ENCODE assay signal across 21 cellular contexts in genomic region chr22:47624277-47625012, GRCh38.
DNase-seq lines count a peak whose midpoint lies in the region; ATAC-seq and TF ChIP-seq lines count a peak whose summit lies in the region.
"Had no signal": no experiment of that assay in that cellular context is flagged by ENCODE, and none has a peak within 500 bp of the region (broad histone marks: within the 10 kb centered on the region; RNA-seq: fewer than 3 reads in every experiment).

No MANE protein-coding gene starts in this region.

- no peak for TF ChIP-seq CTCF in upper lobe of right lung (IDR thresholded peaks at IDR 0.05)
- TF ChIP-seq CTCF in uterus (IDR thresholded peaks at IDR 0.05) = no peak

- H3K4me3 ChIP-seq in upper lobe of right lung (no peak overlapping the region), uterus (no peak overlapping the region)
- H3K4me3 ChIP-seq: BLaER1 treated with 17β-estradiol and CSF1 and Interleukin-3, amounts not matched to agents 10 nM and 100 nM; GM23338; PC-9; SJCRH30 had no signal

- peak; percentile 28 for DNase-seq in activated CD8-positive, alpha-beta memory T cell treated with anti-CD3 and anti-CD28 coated beads, Interleukin-2, amount 10 ng/mL, durations not matched to agents 7 days and 5 days
- DNase-seq in activated CD8-positive, alpha-beta memory T cell treated with anti-CD3 and anti-CD28 coated beads, Interleukin-2, amount 50 U/mL, for 48 hours = no peak
- DNase-seq in ecto neural progenitor cell (ENCODE audit: low spot score) (peak; percentile 33), mesenteric fat pad (ENCODE audit: low spot score) (peak; percentile 85), upper lobe of right lung (peak; percentile 35), uterus (no peak)
- DNase-seq: 8988T, HCEC 1CT, NCI-H1105, NCI-H2029, NCI-H226, NCI-H510A treated with DMSO at 0.1 percent for 48 hours, NCI-H748 treated with DMSO at 0.1 percent for 48 hours, PC-9, SJCRH30 had no signal

- no peak for ATAC-seq in activated CD8-positive, alpha-beta memory T cell treated with anti-CD3 and anti-CD28 coated beads, Interleukin-2, amount 10 ng/mL, durations not matched to agents 7 days and 5 days
- ATAC-seq in upper lobe of right lung (no peak), GM18867 (IDR thresholded peaks at IDR 0.05; ENCODE audit: unreplicated experiment) (no peak)
- ATAC-seq: CD8-positive, alpha-beta T cell; GM23338 had no signal

- no peaks in the 10 kb centered on the region for H3K9me3 ChIP-seq in upper lobe of right lung
- H3K9me3 ChIP-seq in uterus = no peaks in the 10 kb centered on the region
- H3K9me3 ChIP-seq: BLaER1 treated with 17β-estradiol and CSF1 and Interleukin-3, amounts not matched to agents 10 nM and 100 nM; SJCRH30 had no signal

- no peak for TF ChIP-seq POLR2A in uterus (IDR thresholded peaks at IDR 0.05)

- no peaks in the 10 kb centered on the region for H3K36me3 Mint-ChIP-seq in activated CD8-positive, alpha-beta memory T cell treated with anti-CD3 and anti-CD28 coated beads, Interleukin-2, amount 10 ng/mL, durations not matched to agents 7 days and 5 days
- H3K36me3 Mint-ChIP-seq: CD8-positive, alpha-beta T cell had no signal

- H3K4me1 ChIP-seq in upper lobe of right lung = no peaks in the 10 kb centered on the region
- H3K4me1 ChIP-seq in uterus = no peaks in the 10 kb centered on the region
- H3K4me1 ChIP-seq: BLaER1 treated with 17β-estradiol and CSF1 and Interleukin-3, amounts not matched to agents 10 nM and 100 nM; SJCRH30 had no signal

- intact Hi-C loops in upper lobe of right lung (cut with DNase I) = no loop called here
- intact Hi-C loops in uterus (cut with DNase I; ENCODE audit: low total_unique reads) = no loop called here

- no peak overlapping the region for H3K4me3 Mint-ChIP-seq in activated CD8-positive, alpha-beta memory T cell treated with anti-CD3 and anti-CD28 coated beads, Interleukin-2, amount 10 ng/mL, durations not matched to agents 7 days and 5 days
- H3K4me3 Mint-ChIP-seq: CD8-positive, alpha-beta T cell; GM23338 had no signal

- no peaks in the 10 kb centered on the region for H3K27me3 Mint-ChIP-seq in activated CD8-positive, alpha-beta memory T cell treated with anti-CD3 and anti-CD28 coated beads, Interleukin-2, amount 10 ng/mL, durations not matched to agents 7 days and 5 days

- no peak overlapping the region for H3K27ac Mint-ChIP-seq in activated CD8-positive, alpha-beta memory T cell treated with anti-CD3 and anti-CD28 coated beads, Interleukin-2, amount 10 ng/mL, durations not matched to agents 7 days and 5 days
- H3K27ac Mint-ChIP-seq: CD8-positive, alpha-beta T cell; GM23338 had no signal

- H3K27ac ChIP-seq in upper lobe of right lung (no peak overlapping the region), uterus (no peak overlapping the region)
- H3K27ac ChIP-seq: BLaER1 treated with 17β-estradiol and CSF1 and Interleukin-3, amounts not matched to agents 10 nM and 100 nM; HL-60; KMS-11; PC-9; SJCRH30 had no signal

- no peaks in the 10 kb centered on the region for H3K9me3 Mint-ChIP-seq in activated CD8-positive, alpha-beta memory T cell treated with anti-CD3 and anti-CD28 coated beads, Interleukin-2, amount 10 ng/mL, durations not matched to agents 7 days and 5 days (ENCODE audit: low read depth)
- H3K9me3 Mint-ChIP-seq: CD8-positive, alpha-beta T cell had no signal

- peaks cover 4% of the 10 kb centered on the region for H3K27me3 ChIP-seq in upper lobe of right lung
- no peaks in the 10 kb centered on the region for H3K27me3 ChIP-seq in uterus
- H3K27me3 ChIP-seq: BLaER1 treated with 17β-estradiol and CSF1 and Interleukin-3, amounts not matched to agents 10 nM and 100 nM had no signal

- CTCF ChIA-PET in activated CD8-positive, alpha-beta memory T cell treated with anti-CD3 and anti-CD28 coated beads, Interleukin-2, amount 10 ng/mL, durations not matched to agents 7 days and 5 days (lab: Charles Lee) = no interaction called here

- H3K36me3 ChIP-seq in upper lobe of right lung (no peaks in the 10 kb centered on the region), uterus (no peaks in the 10 kb centered on the region)
- H3K36me3 ChIP-seq: BLaER1 treated with 17β-estradiol and CSF1 and Interleukin-3, amounts not matched to agents 10 nM and 100 nM; SJCRH30 had no signal

- H3K4me1 Mint-ChIP-seq in activated CD8-positive, alpha-beta memory T cell treated with anti-CD3 and anti-CD28 coated beads, Interleukin-2, amount 10 ng/mL, durations not matched to agents 7 days and 5 days = no peaks in the 10 kb centered on the region
- H3K4me1 Mint-ChIP-seq: GM23338 had no signal

Comparison
In these comparisons a context has a peak if more than half of its experiments do, and no peak if none do; other contexts are left out.
1. DNase-seq: peak in activated CD8-positive, alpha-beta memory T cell treated with anti-CD3 and anti-CD28 coated beads, Interleukin-2, amount 10 ng/mL, durations not matched to agents 7 days and 5 days (single experiment), ecto neural progenitor cell (single experiment), mesenteric fat pad (single experiment) and upper lobe of right lung (single experiment); none in activated CD8-positive, alpha-beta memory T cell treated with anti-CD3 and anti-CD28 coated beads, Interleukin-2, amount 50 U/mL, for 48 hours (single experiment) and uterus (0 of 2).